1 cellular context compared by ENCODE assay signal in the genomic region with DNA sequence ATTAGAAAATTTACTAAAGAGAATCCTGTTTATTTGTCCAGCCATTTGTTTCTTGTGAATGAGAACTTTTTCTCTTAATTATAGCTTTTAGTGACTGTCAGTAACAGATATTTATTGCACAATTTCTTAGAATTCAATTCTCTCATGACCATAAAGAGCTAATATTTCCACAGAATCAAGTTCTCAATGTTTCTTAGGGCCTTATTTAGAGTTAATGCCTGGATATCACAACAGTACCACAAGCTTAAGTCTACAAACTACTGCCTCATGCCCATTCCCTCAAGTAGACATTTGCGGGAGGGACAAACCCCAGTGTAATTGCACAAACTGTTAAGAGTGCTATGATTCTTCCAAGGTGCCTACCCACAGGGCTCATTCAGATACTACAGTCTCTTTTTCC.
TF ChIP-seq lines count a peak whose summit lies in the region.

No MANE protein-coding gene starts in this region.

TF ChIP-seq in GM23338, 12 proteins besides CTCF, POLR2A, EP300 and RAD21 (continued from another document):
- TF ChIP-seq ZNF462 (CRISPR knock-in tag; IDR thresholded peaks at IDR 0.05) (no peak), EZH2phosphoT487 (IDR thresholded peaks at IDR 0.05; ENCODE audit: unreplicated experiment) (no peak), NANOG (IDR thresholded peaks at IDR 0.05; ENCODE audit: borderline replicate concordance) (no peak), EZH2 (IDR thresholded peaks at IDR 0.05; ENCODE audit: low read depth, unreplicated experiment) (no peak), ETS1 (IDR thresholded peaks at IDR 0.05) (no peak)
TF ChIP-seq in GM23338: peak in this region for 0.
